In genomic region chr11:68004551-68005335, GRCh38 we compare ENCODE assay signal across 9 cellular contexts. TPM values are rescaled to one million over a fixed set of nuclear protein-coding genes. Genes with fewer than 3 reads are reported as not detected.
DNase-seq lines count a peak whose midpoint lies in the region; ATAC-seq and TF ChIP-seq lines count a peak whose summit lies in the region.
"Had no signal": no experiment of that assay in that cellular context is flagged by ENCODE, and none has a peak within 500 bp of the region (broad histone marks: within the 10 kb centered on the region; RNA-seq: fewer than 3 reads in every experiment).

No MANE protein-coding gene starts in this region.

- no peak for ATAC-seq in naive thymus-derived CD8-positive, alpha-beta T cell
- ATAC-seq in GM18505 (IDR thresholded peaks at IDR 0.05; ENCODE audit: unreplicated experiment) = no peak

- POLR2A ChIA-PET in naive thymus-derived CD8-positive, alpha-beta T cell (lab: Charles Lee) = interaction anchor here (0.5 to 2.4 kb wide), 3 partner anchors 26 to 209 kb away, joined by 3 to 6 read pairs (median 5); partner anchors contain the start of gene NDUFS8

- peak overlapping the region in 2 of 3 donors; percentile 85 to 91 for H3K27ac Mint-ChIP-seq in IgD-negative memory B cell
- peak overlapping the region; percentile 16 to 92 (median 76) for H3K27ac Mint-ChIP-seq in naive thymus-derived CD8-positive, alpha-beta T cell

- H3K4me1 Mint-ChIP-seq in IgD-negative memory B cell = peaks cover 26 to 41% (median 30%) of the 10 kb centered on the region in 3 donors
- H3K4me1 Mint-ChIP-seq in naive thymus-derived CD8-positive, alpha-beta T cell = peaks cover 14 to 44% (median 33%) of the 10 kb centered on the region in 4 donors

- H3K27ac ChIP-seq in BLaER1 (peak overlapping the region; percentile 93), breast epithelium (peak overlapping the region in 1 of 2 donors; percentile 80)
- H3K27ac ChIP-seq: epithelial cell of prostate had no signal

- H3K9me3 ChIP-seq in BLaER1 (no peaks in the 10 kb centered on the region), breast epithelium (no peaks in the 10 kb centered on the region)

- H3K27me3 Mint-ChIP-seq in IgD-negative memory B cell = peaks cover 1% of the 10 kb centered on the region
- peaks cover 0 to 2% (median 0%) of the 10 kb centered on the region in 5 donors for H3K27me3 Mint-ChIP-seq in naive thymus-derived CD8-positive, alpha-beta T cell

- H3K36me3 ChIP-seq in BLaER1 (peaks cover 11% of the 10 kb centered on the region), breast epithelium (no peaks in the 10 kb centered on the region)

- TF ChIP-seq CTCF in breast epithelium (IDR thresholded peaks at IDR 0.05) = no peak

- peak overlapping the region; percentile 96 for H3K4me2 ChIP-seq in BLaER1

- H3K4me3 Mint-ChIP-seq in IgD-negative memory B cell = peak overlapping the region; percentile 95 to 96 (median 96)
- H3K4me3 Mint-ChIP-seq in naive thymus-derived CD8-positive, alpha-beta T cell = peak overlapping the region; percentile 80 to 90 (median 86)

- H3K4me1 ChIP-seq in BLaER1 (peaks cover 89% of the 10 kb centered on the region), breast epithelium (peaks cover 1% of the 10 kb centered on the region in 2 donors)

- no peaks in the 10 kb centered on the region for H3K27me3 ChIP-seq in BLaER1
- H3K27me3 ChIP-seq in breast epithelium = no peaks in the 10 kb centered on the region

- no peak for TF ChIP-seq POLR2A in breast epithelium (IDR thresholded peaks at IDR 0.05)
- no peak for TF ChIP-seq POLR2A in GM18505 (IDR thresholded peaks at IDR 0.05; ENCODE audit: borderline replicate concordance, extremely low read depth, insufficient read depth, insufficient read length)

- H3K4me3 ChIP-seq in BLaER1 (peak overlapping the region; percentile 76), breast epithelium (peak overlapping the region; percentile 81 to 85 (median 81))

- H3K9me3 Mint-ChIP-seq in IgD-negative memory B cell = no peaks in the 10 kb centered on the region
- no peaks in the 10 kb centered on the region for H3K9me3 Mint-ChIP-seq in naive thymus-derived CD8-positive, alpha-beta T cell

- intact Hi-C loops in breast epithelium (cut with DNase I; ENCODE audit: low total_unique reads) = no loop called here

- H3K36me3 Mint-ChIP-seq in IgD-negative memory B cell = no peaks in the 10 kb centered on the region
- peaks cover 0 to 2% (median 0%) of the 10 kb centered on the region in 3 donors for H3K36me3 Mint-ChIP-seq in naive thymus-derived CD8-positive, alpha-beta T cell

- no peak for DNase-seq in breast epithelium (ENCODE audit: low spot score in 2 of 2)
- DNase-seq in naive thymus-derived CD8-positive, alpha-beta T cell = no peak
- DNase-seq in HT-29 (ENCODE audit: low spot score) = no peak
- no peak for DNase-seq in mesenteric fat pad (ENCODE audit: low spot score)
- no peak for DNase-seq in NCI-H1092 treated with DMSO at 0.1 percent for 48 hours (lab: John Stamatoyannopoulos, UW)

- no peaks in the 10 kb centered on the region for H4K20me1 ChIP-seq in BLaER1

- H3K9ac ChIP-seq in BLaER1 = peak overlapping the region; percentile 82

RNA-seq across cellular contexts. Expression of gene UNC93B1, which starts 0.8 kb away (rescaled TPM):
- 140 TPM for polyA plus RNA-seq in IgD-negative memory B cell
- total RNA-seq in breast epithelium (10 to 100 TPM; 40.3 to 63.7 (median 49.8) TPM), mesenteric fat pad (42.0 TPM)
- 10 to 100 TPM; 15.1 to 17.4 TPM for total RNA-seq in naive thymus-derived CD8-positive, alpha-beta T cell
- 10 to 100 TPM in 2 of 3 donors, 1 to 10 TPM in 1; 8.9 to 11.0 (median 10.8) TPM for polyA plus RNA-seq in naive thymus-derived CD8-positive, alpha-beta T cell
- total RNA-seq in HT-29 (2014; rRNA removed; shearing (Covaris generic)) = 164 and 197 TPM in 2 replicates

RNA-seq across cellular contexts. Expression of gene ALDH3B1, which starts 5.4 kb away (rescaled TPM):
- polyA plus RNA-seq in IgD-negative memory B cell = 0.36 TPM
- total RNA-seq in breast epithelium (10 to 100 TPM in 2 of 3 donors, 1 to 10 TPM in 1; 9.8 to 26.4 (median 20.6) TPM), mesenteric fat pad (14.6 TPM)
- total RNA-seq in naive thymus-derived CD8-positive, alpha-beta T cell = under 1 TPM in 1 of 2 experiments, not detected in 1; 0.39 TPM
- polyA plus RNA-seq in naive thymus-derived CD8-positive, alpha-beta T cell = under 1 TPM in 1 of 3 donors, not detected in 2; 0.09 TPM
- total RNA-seq in HT-29 (2014; rRNA removed; shearing (Covaris generic)) = 108 and 113 TPM in 2 replicates

RNA-seq across cellular contexts. Expression of gene NDUFS8, which starts 25.7 kb away (rescaled TPM):
- polyA plus RNA-seq in IgD-negative memory B cell = 146 TPM
- total RNA-seq in breast epithelium (100 to 1,000 TPM; 105 to 117 (median 117) TPM), mesenteric fat pad (134 TPM)
- total RNA-seq in naive thymus-derived CD8-positive, alpha-beta T cell = 10 to 100 TPM; 81.5 to 92.9 TPM
- polyA plus RNA-seq in naive thymus-derived CD8-positive, alpha-beta T cell = 100 to 1,000 TPM; 184 to 203 (median 198) TPM
- total RNA-seq in HT-29 (2014; rRNA removed; shearing (Covaris generic)) = 564 and 590 TPM in 2 replicates

RNA-seq across cellular contexts. Expression of gene TCIRG1, which starts 34.1 kb away (rescaled TPM):
- polyA plus RNA-seq in IgD-negative memory B cell = 46.0 TPM
- total RNA-seq in breast epithelium (100 to 1,000 TPM in 1 of 3 donors, 10 to 100 TPM in 2; 71.4 to 135 (median 90.3) TPM), mesenteric fat pad (112 TPM)
- total RNA-seq in naive thymus-derived CD8-positive, alpha-beta T cell = 100 to 1,000 TPM; 149 to 164 TPM
- 10 to 100 TPM; 19.9 to 24.2 (median 20.9) TPM for polyA plus RNA-seq in naive thymus-derived CD8-positive, alpha-beta T cell
- 219 and 232 TPM in 2 replicates for total RNA-seq in HT-29 (2014; rRNA removed; shearing (Covaris generic))

Comparison
In these comparisons a context has a peak if more than half of its experiments do, and no peak if none do; other contexts are left out.
1. RNA of gene ALDH3B1, which starts 5.4 kb away (total RNA-seq): 108 to 113 TPM in HT-29, 9.8 to 26.4 TPM in breast epithelium and 14.6 TPM in mesenteric fat pad (single experiment); 0.39 TPM in naive thymus-derived CD8-positive, alpha-beta T cell; every median in the first group is over 4 times any median in the second.